ENCODE assay signal across 27 cellular contexts in genomic region chr13:81106348-81106747, GRCh38.
"Had no signal": no experiment of that assay in that cellular context is flagged by ENCODE, and none has a peak within 500 bp of the region (broad histone marks: within the 10 kb centered on the region; RNA-seq: fewer than 3 reads in every experiment).

No MANE protein-coding gene starts in this region.

- DNase-seq: activated CD4-positive, alpha-beta memory T cell treated with anti-CD3 and anti-CD28 coated beads for 36 hours; activated CD4-positive, alpha-beta T cell treated with anti-CD3 and anti-CD28 coated beads, Interleukin-2, amount 10 ng/mL, durations not matched to agents 24 days and 14 days; activated CD4-positive, CD25-positive, alpha-beta regulatory T cell treated with anti-CD3 and anti-CD28 coated beads, Interleukin-2, amount 50 U/mL, for 72 hours; activated CD8-positive, alpha-beta memory T cell treated with anti-CD3 and anti-CD28 coated beads, Interleukin-2, amount 50 U/mL, for 48 hours; activated gamma-delta T cell; activated naive CD4-positive, alpha-beta T cell treated with anti-CD3 and anti-CD28 coated beads, Interleukin-2, amount 50 U/mL, for 16 hours; activated naive CD8-positive, alpha-beta T cell treated with anti-CD3 and anti-CD28 coated beads, Interleukin-2, amount 50 U/mL, for 24 hours; activated T-cell treated with anti-CD3 and anti-CD28 coated beads, Interleukin-2, amount 50 U/mL, for 24 hours; amygdala; caudate nucleus; foreskin fibroblast; head of caudate nucleus; left ventricle myocardium superior; naive thymus-derived CD8-positive, alpha-beta T cell; occipital lobe; spleen; stimulated activated naive CD4-positive, alpha-beta T cell; SW 1271; T-helper 17 cell; T1000; tibial artery had no signal

- ATAC-seq: activated naive CD8-positive, alpha-beta T cell treated with anti-CD3 and anti-CD28 coated beads, Interleukin-2, amount 50 U/mL, for 24 hours; esophagus mucosa; left ventricle myocardium superior; naive thymus-derived CD8-positive, alpha-beta T cell; T-helper 17 cell had no signal

- H3K36me3 ChIP-seq: right atrium auricular region, spleen, suprapubic skin, tibial artery had no signal

- H3K27ac Mint-ChIP-seq: activated CD4-positive, alpha-beta memory T cell treated with anti-CD3 and anti-CD28 coated beads for 36 hours; activated CD4-positive, alpha-beta T cell treated with anti-CD3 and anti-CD28 coated beads, Interleukin-2, amount 10 ng/mL, durations not matched to agents 24 days and 14 days; activated naive CD8-positive, alpha-beta T cell treated with anti-CD3 and anti-CD28 coated beads, Interleukin-2, amount 50 U/mL, for 24 hours; activated T-cell treated with anti-CD3 and anti-CD28 coated beads, Interleukin-2, amount 50 U/mL, for 24 hours; mesothelial cell of epicardium; naive thymus-derived CD8-positive, alpha-beta T cell; T-helper 17 cell had no signal

- H3K27me3 Mint-ChIP-seq: activated CD4-positive, alpha-beta memory T cell treated with anti-CD3 and anti-CD28 coated beads for 36 hours; activated CD4-positive, alpha-beta T cell treated with anti-CD3 and anti-CD28 coated beads, Interleukin-2, amount 10 ng/mL, durations not matched to agents 24 days and 14 days; activated naive CD8-positive, alpha-beta T cell treated with anti-CD3 and anti-CD28 coated beads, Interleukin-2, amount 50 U/mL, for 24 hours; activated T-cell treated with anti-CD3 and anti-CD28 coated beads, Interleukin-2, amount 50 U/mL, for 24 hours; naive thymus-derived CD8-positive, alpha-beta T cell; T-helper 17 cell had no signal

- H3K4me3 ChIP-seq: right atrium auricular region, spleen, suprapubic skin, tibial artery had no signal

- H3K9me3 ChIP-seq: right atrium auricular region, spleen, suprapubic skin, tibial artery had no signal

- H3K4me1 Mint-ChIP-seq: activated CD4-positive, alpha-beta T cell treated with anti-CD3 and anti-CD28 coated beads, Interleukin-2, amount 10 ng/mL, durations not matched to agents 24 days and 14 days; activated naive CD8-positive, alpha-beta T cell treated with anti-CD3 and anti-CD28 coated beads, Interleukin-2, amount 50 U/mL, for 24 hours; mesothelial cell of epicardium; naive thymus-derived CD8-positive, alpha-beta T cell; neural crest cell; T-helper 17 cell had no signal

- H3K9me3 Mint-ChIP-seq: activated CD4-positive, alpha-beta T cell treated with anti-CD3 and anti-CD28 coated beads, Interleukin-2, amount 10 ng/mL, durations not matched to agents 24 days and 14 days; mesothelial cell of epicardium; neural crest cell had no signal

- H3K36me3 Mint-ChIP-seq: activated CD4-positive, alpha-beta memory T cell treated with anti-CD3 and anti-CD28 coated beads for 36 hours; mesothelial cell of epicardium; naive thymus-derived CD8-positive, alpha-beta T cell had no signal

- H3K4me3 Mint-ChIP-seq: activated CD4-positive, alpha-beta memory T cell treated with anti-CD3 and anti-CD28 coated beads for 36 hours; activated CD4-positive, alpha-beta T cell treated with anti-CD3 and anti-CD28 coated beads, Interleukin-2, amount 10 ng/mL, durations not matched to agents 24 days and 14 days; activated naive CD8-positive, alpha-beta T cell treated with anti-CD3 and anti-CD28 coated beads, Interleukin-2, amount 50 U/mL, for 24 hours; activated T-cell treated with anti-CD3 and anti-CD28 coated beads, Interleukin-2, amount 50 U/mL, for 24 hours; mesothelial cell of epicardium; naive thymus-derived CD8-positive, alpha-beta T cell; neural crest cell; T-helper 17 cell had no signal

- H3K4me1 ChIP-seq: parathyroid adenoma, right atrium auricular region, spleen, suprapubic skin, tibial artery had no signal

- H3K27me3 ChIP-seq: right atrium auricular region, spleen, suprapubic skin, tibial artery had no signal
